Comparison of ENCODE assay signal across 1 cellular context in genomic region chr11:65794570-65795510, GRCh38.
TF ChIP-seq lines count a peak whose summit lies in the region.

No MANE protein-coding gene starts in this region.

TF ChIP-seq in HepG2, 621 proteins besides CTCF, POLR2A, EP300 and RAD21 (continued from another document and continues in another):
- no peak for TF ChIP-seq ZNF407 (CRISPR knock-in tag; IDR thresholded peaks at IDR 0.05; ENCODE audit: not compliant biosample characterization)
- TF ChIP-seq TEAD3 (CRISPR knock-in tag; optimal IDR thresholded peaks at IDR 0.05; ENCODE audit: borderline replicate concordance): no peak
- TF ChIP-seq REXO4 (CRISPR knock-in tag; IDR thresholded peaks at IDR 0.05; ENCODE audit: borderline replicate concordance): no peak
- no peak for TF ChIP-seq ZFP1 (CRISPR knock-in tag; IDR thresholded peaks at IDR 0.05)
- no peak for TF ChIP-seq KMT2A (CRISPR knock-in tag; IDR thresholded peaks at IDR 0.05)
- no peak for TF ChIP-seq SIN3B (IDR thresholded peaks at IDR 0.05; ENCODE audit: low read length)
- TF ChIP-seq ZSCAN5A (CRISPR knock-in tag; IDR thresholded peaks at IDR 0.05; ENCODE audit: borderline replicate concordance): no peak
- peak; percentile 29; the same call in 1 of the 2 replicates for TF ChIP-seq MAX (IDR thresholded peaks at IDR 0.05)
- TF ChIP-seq ZFP91 (CRISPR knock-in tag; IDR thresholded peaks at IDR 0.05; ENCODE audit: borderline replicate concordance): no peak
- TF ChIP-seq MEIS2 (CRISPR knock-in tag; IDR thresholded peaks at IDR 0.05): 0 out of 2 replicates have a peak, but pooled peaks have one; percentile 43
- no peak for TF ChIP-seq ZFP41 (CRISPR knock-in tag; IDR thresholded peaks at IDR 0.05; ENCODE audit: borderline replicate concordance)
- TF ChIP-seq HDAC6 (IDR thresholded peaks at IDR 0.05; ENCODE audit: low read depth, low read length): no peak
- no peak for TF ChIP-seq ZNF83 (CRISPR knock-in tag; IDR thresholded peaks at IDR 0.05; ENCODE audit: borderline replicate concordance)
- TF ChIP-seq IKZF1 (IDR thresholded peaks at IDR 0.05): no peak
- no peak for TF ChIP-seq ZSCAN12 (CRISPR knock-in tag; IDR thresholded peaks at IDR 0.05)
- no peak for TF ChIP-seq KDM5A (IDR thresholded peaks at IDR 0.05; ENCODE audit: borderline replicate concordance, low read length)
- TF ChIP-seq HMG20B (CRISPR knock-in tag; conservative IDR thresholded peaks at IDR 0.05): no peak
- TF ChIP-seq ZMAT3 (CRISPR knock-in tag; conservative IDR thresholded peaks at IDR 0.05): 0 out of 2 replicates have a peak, but pooled peaks have one; percentile 26
- no peak for TF ChIP-seq CCAR2 (optimal IDR thresholded peaks at IDR 0.05; ENCODE audit: low read depth, low read length)
- no peak for TF ChIP-seq ZNF629 (CRISPR knock-in tag; conservative IDR thresholded peaks at IDR 0.05)
- TF ChIP-seq GLI4 (CRISPR knock-in tag; IDR thresholded peaks at IDR 0.05; ENCODE audit: borderline replicate concordance): no peak
- TF ChIP-seq PHF21A (CRISPR knock-in tag; IDR thresholded peaks at IDR 0.05): peak; percentile 69
- TF ChIP-seq TBP (CRISPR knock-in tag; IDR thresholded peaks at IDR 0.05): no peak
- no peak for TF ChIP-seq NFIB (CRISPR knock-in tag; IDR thresholded peaks at IDR 0.05; ENCODE audit: borderline replicate concordance)
- TF ChIP-seq ZNF124 (CRISPR knock-in tag; IDR thresholded peaks at IDR 0.05): no peak
- peak; percentile 74 for TF ChIP-seq HNF4A (CRISPR knock-in tag; IDR thresholded peaks at IDR 0.05)
- no peak for TF ChIP-seq ZNF510 (CRISPR knock-in tag; IDR thresholded peaks at IDR 0.05; ENCODE audit: low read depth)
- no peak for TF ChIP-seq ZNF33A (CRISPR knock-in tag; IDR thresholded peaks at IDR 0.05; ENCODE audit: borderline replicate concordance)
- TF ChIP-seq HDAC2 (CRISPR knock-in tag; IDR thresholded peaks at IDR 0.05): no peak
- no peak for TF ChIP-seq ZNF503 (CRISPR knock-in tag; IDR thresholded peaks at IDR 0.05)
- no peak for TF ChIP-seq ZBTB20 (CRISPR knock-in tag; IDR thresholded peaks at IDR 0.05; ENCODE audit: borderline replicate concordance, low read depth)
- no peak for TF ChIP-seq PHF8 (CRISPR knock-in tag; IDR thresholded peaks at IDR 0.05)
- 0 out of 2 replicates have a peak, but pooled peaks have one; percentile 12 for TF ChIP-seq GATAD2A (CRISPR knock-in tag; IDR thresholded peaks at IDR 0.05)
- no peak for TF ChIP-seq ZNF207 (IDR thresholded peaks at IDR 0.05; ENCODE audit: borderline replicate concordance)
- TF ChIP-seq PATZ1 (CRISPR knock-in tag; IDR thresholded peaks at IDR 0.05): no peak
- no peak for TF ChIP-seq STAT5B (CRISPR knock-in tag; IDR thresholded peaks at IDR 0.05)
- no peak for TF ChIP-seq BORCS8-MEF2B (CRISPR knock-in tag; IDR thresholded peaks at IDR 0.05)
- TF ChIP-seq ZKSCAN1 (IDR thresholded peaks at IDR 0.05; ENCODE audit: low read length): no peak
- TF ChIP-seq LBX2 (CRISPR knock-in tag; IDR thresholded peaks at IDR 0.05; ENCODE audit: borderline replicate concordance): no peak
- TF ChIP-seq ZNF749 (CRISPR knock-in tag; IDR thresholded peaks at IDR 0.05; ENCODE audit: borderline replicate concordance): no peak
- no peak for TF ChIP-seq ZNF501 (CRISPR knock-in tag; IDR thresholded peaks at IDR 0.05)
- no peak for TF ChIP-seq ZNF761 (CRISPR knock-in tag; conservative IDR thresholded peaks at IDR 0.05)
- no peak for TF ChIP-seq ZNF713 (CRISPR knock-in tag; IDR thresholded peaks at IDR 0.05)
- TF ChIP-seq ZNF687 (CRISPR knock-in tag; IDR thresholded peaks at IDR 0.05): peak; percentile 68
- TF ChIP-seq GFI1 (CRISPR knock-in tag; IDR thresholded peaks at IDR 0.05; ENCODE audit: borderline replicate concordance): peak; percentile 96
- TF ChIP-seq ZNF329 (CRISPR knock-in tag; IDR thresholded peaks at IDR 0.05; ENCODE audit: low read depth): no peak
